In genomic region chr6:158666637-158667359, GRCh38 we compare ENCODE assay signal across 11 cellular contexts. TPM values are rescaled to one million over a fixed set of nuclear protein-coding genes. Genes with fewer than 3 reads are reported as not detected.
DNase-seq lines count a peak whose midpoint lies in the region; ATAC-seq and TF ChIP-seq lines count a peak whose summit lies in the region.
"Had no signal": no experiment of that assay in that cellular context is flagged by ENCODE, and none has a peak within 500 bp of the region (broad histone marks: within the 10 kb centered on the region; RNA-seq: fewer than 3 reads in every experiment).

No MANE protein-coding gene starts in this region.

- H3K27ac ChIP-seq in C4-2B (peak overlapping the region; percentile 35), endodermal cell (ENCODE audit: low read depth, low read length) (no peak overlapping the region)

- TF ChIP-seq CTCF in C4-2B (conservative IDR thresholded peaks at IDR 0.05) = no peak
- no peak for TF ChIP-seq CTCF in endodermal cell (conservative IDR thresholded peaks at IDR 0.05)

- H3K27me3 ChIP-seq in endodermal cell (ENCODE audit: control insufficient read depth, insufficient read depth, low read length, poor library complexity, severe bottlenecking) = peaks cover 10% of the 10 kb centered on the region

- H3K36me3 ChIP-seq in endodermal cell (ENCODE audit: control insufficient read depth, insufficient read depth, low read length) = no peaks in the 10 kb centered on the region

- no peak overlapping the region for H3K4me3 Mint-ChIP-seq in endodermal cell
- peak overlapping the region; percentile 52 for H3K4me3 Mint-ChIP-seq in natural killer cell treated with Interleukin-12 subunit alpha and Interleukin-12 subunit beta and Interleukin-15 and Interleukin-18, amount 100 ng/mL, for 72 hours
- H3K4me3 Mint-ChIP-seq: activated naive CD8-positive, alpha-beta T cell; stimulated activated naive CD8-positive, alpha-beta T cell treated with anti-CD3 and anti-CD28 coated beads, Interleukin-15, Interleukin-2, amounts not matched to agents 100 ng/mL and 50 ng/mL, for 24 hours had no signal

- no peak overlapping the region for H3K27ac Mint-ChIP-seq in endodermal cell
- peak overlapping the region; percentile 76 to 92 for H3K27ac Mint-ChIP-seq in natural killer cell treated with Interleukin-12 subunit alpha and Interleukin-12 subunit beta and Interleukin-15 and Interleukin-18, amount 100 ng/mL, for 72 hours
- H3K27ac Mint-ChIP-seq: activated naive CD8-positive, alpha-beta T cell; stimulated activated naive CD8-positive, alpha-beta T cell treated with anti-CD3 and anti-CD28 coated beads, Interleukin-15, Interleukin-2, amounts not matched to agents 100 ng/mL and 50 ng/mL, for 24 hours had no signal

- H3K27me3 Mint-ChIP-seq in endodermal cell (ENCODE audit: insufficient read depth) = peaks cover 8% of the 10 kb centered on the region
- H3K27me3 Mint-ChIP-seq in natural killer cell treated with Interleukin-12 subunit alpha and Interleukin-12 subunit beta and Interleukin-15 and Interleukin-18, amount 100 ng/mL, for 72 hours = no peaks in the 10 kb centered on the region
- H3K27me3 Mint-ChIP-seq: activated naive CD8-positive, alpha-beta T cell; stimulated activated naive CD8-positive, alpha-beta T cell treated with anti-CD3 and anti-CD28 coated beads, Interleukin-15, Interleukin-2, amounts not matched to agents 100 ng/mL and 50 ng/mL, for 24 hours had no signal

- WGBS in endodermal cell (ENCODE audit: insufficient coverage in 1 of 2, insufficient read length in 1 of 2), 2 experiments = 92 to 93% methylated on average over 11 to 14 of the region's 14 CpGs

- H3K9me3 Mint-ChIP-seq in endodermal cell = no peaks in the 10 kb centered on the region
- no peaks in the 10 kb centered on the region for H3K9me3 Mint-ChIP-seq in natural killer cell treated with Interleukin-12 subunit alpha and Interleukin-12 subunit beta and Interleukin-15 and Interleukin-18, amount 100 ng/mL, for 72 hours
- H3K9me3 Mint-ChIP-seq: stimulated activated naive CD8-positive, alpha-beta T cell treated with anti-CD3 and anti-CD28 coated beads, Interleukin-15, Interleukin-2, amounts not matched to agents 100 ng/mL and 50 ng/mL, for 24 hours had no signal

- peaks cover 11% of the 10 kb centered on the region for H3K4me1 Mint-ChIP-seq in endodermal cell
- H3K4me1 Mint-ChIP-seq in natural killer cell treated with Interleukin-12 subunit alpha and Interleukin-12 subunit beta and Interleukin-15 and Interleukin-18, amount 100 ng/mL, for 72 hours (ENCODE audit: low read depth in 2 of 2) = peaks cover 28 to 41% of the 10 kb centered on the region in 2 donors

- H3K9ac ChIP-seq in endodermal cell (ENCODE audit: extremely low read depth, low read length, poor library complexity, severe bottlenecking) = no peak overlapping the region

- peak; percentile 80 to 86 for ATAC-seq in natural killer cell treated with Interleukin-12 subunit alpha and Interleukin-12 subunit beta and Interleukin-15 and Interleukin-18, amount 100 ng/mL, for 72 hours
- ATAC-seq in SK-N-SH treated with all-trans-retinoic acid at 6 μM for 48 hours = no peak
- ATAC-seq: PC-3 had no signal

- DNase-seq in MV-4-11 (lab: John Stamatoyannopoulos, UW) = peak; percentile 99
- DNase-seq in endodermal cell = peak; percentile 25
- no peak for DNase-seq in natural killer cell treated with Interleukin-12 subunit alpha and Interleukin-12 subunit beta and Interleukin-15 and Interleukin-18, amount 100 ng/mL, for 72 hours (ENCODE audit: low spot score)
- no peak for DNase-seq in activated CD4-positive, alpha-beta T cell treated with anti-CD3 and anti-CD28 coated beads for 4 hours
- no peak for DNase-seq in cerebellum (ENCODE audit: low spot score)
- DNase-seq in foreskin melanocyte = no peak
- DNase-seq: PC-3 had no signal

- H3K9me3 ChIP-seq in endodermal cell (ENCODE audit: control insufficient read depth, low read length) = no peaks in the 10 kb centered on the region

- H3K4me1 ChIP-seq in endodermal cell (ENCODE audit: control insufficient read depth, insufficient read depth, low read length) = no peaks in the 10 kb centered on the region

- H3K36me3 Mint-ChIP-seq in endodermal cell (ENCODE audit: low read depth) = no peaks in the 10 kb centered on the region
- peaks cover 32% of the 10 kb centered on the region for H3K36me3 Mint-ChIP-seq in natural killer cell treated with Interleukin-12 subunit alpha and Interleukin-12 subunit beta and Interleukin-15 and Interleukin-18, amount 100 ng/mL, for 72 hours

- no peak overlapping the region for H3K4me3 ChIP-seq in endodermal cell (ENCODE audit: low read length)

TF ChIP-seq in SK-N-SH treated with all-trans-retinoic acid at 6 μM for 48 hours, 23 proteins besides CTCF, POLR2A, EP300 and RAD21:
- TF ChIP-seq ZNF8 (CRISPR knock-in tag; IDR thresholded peaks at IDR 0.05) = no peak
- TF ChIP-seq PPARA (CRISPR knock-in tag; IDR thresholded peaks at IDR 0.05; ENCODE audit: borderline replicate concordance) = no peak
- no peak for TF ChIP-seq ZNF70 (CRISPR knock-in tag; IDR thresholded peaks at IDR 0.05)
- TF ChIP-seq ARNTL (CRISPR knock-in tag; IDR thresholded peaks at IDR 0.05; ENCODE audit: borderline replicate concordance, low read depth) = no peak
- no peak for TF ChIP-seq ZC3H10 (CRISPR knock-in tag; IDR thresholded peaks at IDR 0.05)
- TF ChIP-seq PATZ1 (CRISPR knock-in tag; IDR thresholded peaks at IDR 0.05; ENCODE audit: borderline replicate concordance) = no peak
- no peak for TF ChIP-seq TCF4 (CRISPR knock-in tag; IDR thresholded peaks at IDR 0.05; ENCODE audit: borderline replicate concordance)
- TF ChIP-seq ESRRG (CRISPR knock-in tag; IDR thresholded peaks at IDR 0.05) = no peak
- no peak for TF ChIP-seq RARB (CRISPR knock-in tag; IDR thresholded peaks at IDR 0.05)
- no peak for TF ChIP-seq ZFP30 (CRISPR knock-in tag; IDR thresholded peaks at IDR 0.05)
- no peak for TF ChIP-seq POU6F1 (CRISPR knock-in tag; IDR thresholded peaks at IDR 0.05; ENCODE audit: borderline replicate concordance, low read depth)
- TF ChIP-seq ZNF565 (CRISPR knock-in tag; conservative IDR thresholded peaks at IDR 0.05; ENCODE audit: low read depth) = no peak
- no peak for TF ChIP-seq OSR1 (CRISPR knock-in tag; IDR thresholded peaks at IDR 0.05)
- no peak for TF ChIP-seq ISL1 (CRISPR knock-in tag; IDR thresholded peaks at IDR 0.05)

RNA-seq across cellular contexts. Expression of gene SYTL3, which starts 16.9 kb away (rescaled TPM):
- under 1 TPM; 0.58 to 0.79 TPM for total RNA-seq in endodermal cell
- 0.46 TPM for polyA plus RNA-seq in endodermal cell (2013, experiment 1 of 2)
- 0.50 TPM for polyA plus RNA-seq in endodermal cell (2013, experiment 2 of 2)
- 100 to 1,000 TPM; 199 to 246 TPM for total RNA-seq in natural killer cell treated with Interleukin-12 subunit alpha and Interleukin-12 subunit beta and Interleukin-15 and Interleukin-18, amount 100 ng/mL, for 72 hours
- 2.4 TPM for total RNA-seq in cerebellum

RNA-seq across cellular contexts. Expression of gene DYNLT1, which starts 22.3 kb away (rescaled TPM):
- 100 to 1,000 TPM; 112 to 148 TPM for total RNA-seq in endodermal cell
- 172 TPM for polyA plus RNA-seq in endodermal cell (2013, experiment 1 of 2)
- 168 TPM for polyA plus RNA-seq in endodermal cell (2013, experiment 2 of 2)
- 100 to 1,000 TPM; 117 to 157 TPM for total RNA-seq in natural killer cell treated with Interleukin-12 subunit alpha and Interleukin-12 subunit beta and Interleukin-15 and Interleukin-18, amount 100 ng/mL, for 72 hours
- total RNA-seq in cerebellum = 61.2 TPM

Comparison
In these comparisons a context has a peak if more than half of its experiments do, and no peak if none do; other contexts are left out.
1. DNase-seq: peak in MV-4-11 (single experiment) and endodermal cell (single experiment); none in natural killer cell treated with Interleukin-12 subunit alpha and Interleukin-12 subunit beta and Interleukin-15 and Interleukin-18, amount 100 ng/mL, for 72 hours (single experiment), activated CD4-positive, alpha-beta T cell treated with anti-CD3 and anti-CD28 coated beads for 4 hours (0 of 2), cerebellum (single experiment) and foreskin melanocyte (single experiment).
2. RNA of gene SYTL3, which starts 16.9 kb away (total RNA-seq): 199 to 246 TPM in natural killer cell treated with Interleukin-12 subunit alpha and Interleukin-12 subunit beta and Interleukin-15 and Interleukin-18, amount 100 ng/mL, for 72 hours; 2.4 TPM in cerebellum (single experiment) and 0.58 to 0.79 TPM in endodermal cell; every median in the first group is over 10 times any median in the second.